8 cellular contexts compared by ENCODE assay signal in genomic region chr11:62880231-62880802, GRCh38. TPM values are rescaled to one million over a fixed set of nuclear protein-coding genes. Genes with fewer than 3 reads are reported as not detected.
DNase-seq lines count a peak whose midpoint lies in the region; ATAC-seq and TF ChIP-seq lines count a peak whose summit lies in the region.

No MANE protein-coding gene starts in this region.

- intact Hi-C loops in activated CD8-positive, alpha-beta T cell treated with anti-CD3 and anti-CD28 coated beads for 36 hours (cut with micrococcal nuclease) = loop anchor here (5.0 kb wide), 1 partner anchor 93 kb away; the partner anchor contains the start of gene TMEM179B

- POLR2A ChIA-PET in CD8-positive, alpha-beta memory T cell (lab: Charles Lee) = interaction anchor here (1.0 to 3.4 kb wide), 13 partner anchors 23 to 324 kb away, joined by 3 to 54 read pairs (median 9); partner anchors contain the start of genes C11orf98, CSKMT, HNRNPUL2 and TMEM179B
- POLR2A ChIA-PET in activated CD8-positive, alpha-beta T cell treated with anti-CD3 and anti-CD28 coated beads for 36 hours (lab: Charles Lee) = interaction anchor here (0.6 to 15.6 kb wide), 34 partner anchors 8 to 336 kb away, joined by 3 to 495 read pairs (median 6); partner anchors contain the start of genes GNG3, HNRNPUL2, LBHD1 and NXF1

- H3K27me3 Mint-ChIP-seq in CD8-positive, alpha-beta memory T cell = no peaks in the 10 kb centered on the region
- H3K27me3 Mint-ChIP-seq in activated CD8-positive, alpha-beta T cell treated with anti-CD3 and anti-CD28 coated beads for 36 hours = no peaks in the 10 kb centered on the region
- H3K27me3 Mint-ChIP-seq in osteocyte (ENCODE audit: unreplicated experiment) = no peaks in the 10 kb centered on the region

- H3K9me3 ChIP-seq in CD8-positive, alpha-beta memory T cell (ENCODE audit: low read length) = no peaks in the 10 kb centered on the region
- no peaks in the 10 kb centered on the region for H3K9me3 ChIP-seq in HUES48 (ENCODE audit: control insufficient read depth, insufficient read depth, low read length)

- peaks cover 12 to 50% (median 18%) of the 10 kb centered on the region in 3 donors for H3K36me3 Mint-ChIP-seq in CD8-positive, alpha-beta memory T cell
- H3K36me3 Mint-ChIP-seq in activated CD8-positive, alpha-beta T cell treated with anti-CD3 and anti-CD28 coated beads for 36 hours (ENCODE audit: low read depth) = peaks cover 68% of the 10 kb centered on the region
- H3K36me3 Mint-ChIP-seq in osteocyte (ENCODE audit: unreplicated experiment) = peaks cover 31% of the 10 kb centered on the region

- DNase-seq in CD8-positive, alpha-beta memory T cell = peak in 1 of 5 donors; percentile 14
- DNase-seq in activated CD8-positive, alpha-beta T cell treated with anti-CD3 and anti-CD28 coated beads for 36 hours = peak; percentile 67
- DNase-seq in foreskin fibroblast = peak; percentile 89 to 93
- DNase-seq in osteocyte (ENCODE audit: extremely low spot score, unreplicated experiment) = no peak
- DNase-seq in midbrain (lab: John Stamatoyannopoulos, UW) = no peak
- no peak for DNase-seq in D341Med (ENCODE audit: low spot score)

- H3K36me3 ChIP-seq in CD8-positive, alpha-beta memory T cell (ENCODE audit: insufficient read depth, low read length) = peaks cover 32% of the 10 kb centered on the region
- peaks cover 77% of the 10 kb centered on the region for H3K36me3 ChIP-seq in HUES48 (ENCODE audit: control insufficient read depth, insufficient read depth, low read length)

- H3K4me1 ChIP-seq in CD8-positive, alpha-beta memory T cell (ENCODE audit: insufficient read depth, low read length) = peaks cover 39% of the 10 kb centered on the region
- peaks cover 22% of the 10 kb centered on the region for H3K4me1 ChIP-seq in HUES48 (ENCODE audit: control insufficient read depth, insufficient read depth, low read length)

- peak; percentile 6 for ATAC-seq in GM19397 (IDR thresholded peaks at IDR 0.05; ENCODE audit: unreplicated experiment)
- peak; percentile 25 for ATAC-seq in activated CD8-positive, alpha-beta T cell treated with anti-CD3 and anti-CD28 coated beads for 36 hours

- H3K4me3 ChIP-seq in CD8-positive, alpha-beta memory T cell (ENCODE audit: low read length) = peak overlapping the region; percentile 99
- H3K4me3 ChIP-seq in HUES48 (ENCODE audit: low read depth, low read length) (peak overlapping the region; percentile 75), foreskin fibroblast (ENCODE audit: low read depth in 1 of 2, low read length in 2 of 2) (peak overlapping the region; percentile 68 to 79)

- H3K4me1 Mint-ChIP-seq in CD8-positive, alpha-beta memory T cell = peaks cover 46 to 49% (median 49%) of the 10 kb centered on the region in 3 donors
- peaks cover 36% of the 10 kb centered on the region for H3K4me1 Mint-ChIP-seq in activated CD8-positive, alpha-beta T cell treated with anti-CD3 and anti-CD28 coated beads for 36 hours (ENCODE audit: low read depth)
- peaks cover 40% of the 10 kb centered on the region for H3K4me1 Mint-ChIP-seq in osteocyte (ENCODE audit: unreplicated experiment)

- H3K27ac ChIP-seq in CD8-positive, alpha-beta memory T cell (ENCODE audit: low read depth, low read length) = peak overlapping the region; percentile 99
- peak overlapping the region; percentile 99 for H3K27ac ChIP-seq in HUES48 (ENCODE audit: low read depth, low read length)

- H3K9me3 Mint-ChIP-seq in CD8-positive, alpha-beta memory T cell = no peaks in the 10 kb centered on the region
- H3K9me3 Mint-ChIP-seq in activated CD8-positive, alpha-beta T cell treated with anti-CD3 and anti-CD28 coated beads for 36 hours = no peaks in the 10 kb centered on the region
- H3K9me3 Mint-ChIP-seq in osteocyte (ENCODE audit: unreplicated experiment) = no peaks in the 10 kb centered on the region

- H3K9ac ChIP-seq in HUES48 (ENCODE audit: low read depth, low read length) = peak overlapping the region; percentile 13; the same call in 1 of the 2 replicates

- peak overlapping the region; percentile 99 to 100 (median 100) for H3K4me3 Mint-ChIP-seq in CD8-positive, alpha-beta memory T cell
- H3K4me3 Mint-ChIP-seq in activated CD8-positive, alpha-beta T cell treated with anti-CD3 and anti-CD28 coated beads for 36 hours = peak overlapping the region; percentile 99
- H3K4me3 Mint-ChIP-seq in osteocyte (ENCODE audit: unreplicated experiment) = peak overlapping the region; percentile 100

- no peaks in the 10 kb centered on the region for H3K27me3 ChIP-seq in CD8-positive, alpha-beta memory T cell (ENCODE audit: insufficient read depth, low read length, poor library complexity, severe bottlenecking)
- H3K27me3 ChIP-seq in HUES48 (ENCODE audit: control insufficient read depth, insufficient read depth, low read length) = no peaks in the 10 kb centered on the region

- CTCF ChIA-PET in CD8-positive, alpha-beta memory T cell (lab: Charles Lee) = interaction anchor here (1.0 to 4.2 kb wide), 15 partner anchors 18 to 455 kb away, joined by 3 to 32 read pairs (median 6); partner anchors contain the start of genes C11orf98, HNRNPUL2, NXF1 and POLR2G
- CTCF ChIA-PET in activated CD8-positive, alpha-beta T cell treated with anti-CD3 and anti-CD28 coated beads for 36 hours (lab: Charles Lee) = interaction anchor here (0.9 to 1.8 kb wide), 7 partner anchors 25 to 153 kb away, joined by 3 to 9 read pairs (median 4); partner anchors contain the start of gene HNRNPUL2

- TF ChIP-seq CTCF in activated CD8-positive, alpha-beta T cell treated with anti-CD3 and anti-CD28 coated beads for 36 hours (IDR thresholded peaks at IDR 0.05) = no peak
- TF ChIP-seq CTCF in foreskin fibroblast (IDR thresholded peaks at IDR 0.05; ENCODE audit: low read depth, low read length) (no peak), osteocyte (IDR thresholded peaks at IDR 0.05) (no peak)

- peak overlapping the region; percentile 96 to 100 (median 99) for H3K27ac Mint-ChIP-seq in CD8-positive, alpha-beta memory T cell
- peak overlapping the region; percentile 100 for H3K27ac Mint-ChIP-seq in activated CD8-positive, alpha-beta T cell treated with anti-CD3 and anti-CD28 coated beads for 36 hours
- H3K27ac Mint-ChIP-seq in osteocyte (ENCODE audit: unreplicated experiment) = peak overlapping the region; percentile 100

RNA-seq across cellular contexts. Expression of gene SLC3A2, which starts 0.4 kb away (rescaled TPM):
- total RNA-seq in CD8-positive, alpha-beta memory T cell = 100 to 1,000 TPM; 426 to 430 TPM
- 180 TPM for polyA plus RNA-seq in CD8-positive, alpha-beta memory T cell
- 100 to 1,000 TPM; 299 to 315 TPM for total RNA-seq in activated CD8-positive, alpha-beta T cell treated with anti-CD3 and anti-CD28 coated beads for 36 hours
- 326 and 362 TPM in 2 replicates for total RNA-seq in osteocyte

RNA-seq across cellular contexts. Expression of gene CHRM1, which starts 40.8 kb away (rescaled TPM):
- total RNA-seq in CD8-positive, alpha-beta memory T cell = not detected
- not detected for polyA plus RNA-seq in CD8-positive, alpha-beta memory T cell
- not detected for total RNA-seq in activated CD8-positive, alpha-beta T cell treated with anti-CD3 and anti-CD28 coated beads for 36 hours
- 0.27 and 0.31 TPM in 2 replicates for total RNA-seq in osteocyte

RNA-seq across cellular contexts. Expression of gene WDR74, which starts 40.9 kb away (rescaled TPM):
- 100 to 1,000 TPM; 124 to 131 TPM for total RNA-seq in CD8-positive, alpha-beta memory T cell
- polyA plus RNA-seq in CD8-positive, alpha-beta memory T cell = 42.4 TPM
- total RNA-seq in activated CD8-positive, alpha-beta T cell treated with anti-CD3 and anti-CD28 coated beads for 36 hours = 10 to 100 TPM; 96.5 to 99.3 TPM
- 40.5 and 42.1 TPM in 2 replicates for total RNA-seq in osteocyte

RNA-seq across cellular contexts. Expression of gene TEX54, which starts 47.7 kb away (rescaled TPM):
- total RNA-seq in CD8-positive, alpha-beta memory T cell = under 1 TPM in 1 of 2 experiments, not detected in 1; 0.50 TPM
- polyA plus RNA-seq in CD8-positive, alpha-beta memory T cell = 0.66 TPM
- total RNA-seq in activated CD8-positive, alpha-beta T cell treated with anti-CD3 and anti-CD28 coated beads for 36 hours = not detected
- total RNA-seq in osteocyte = not detected in 2 replicates

RNA-seq across cellular contexts. Expression of gene STX5, which starts 48.5 kb away (rescaled TPM):
- total RNA-seq in CD8-positive, alpha-beta memory T cell = 10 to 100 TPM; 34.7 to 35.3 TPM
- 37.2 TPM for polyA plus RNA-seq in CD8-positive, alpha-beta memory T cell
- total RNA-seq in activated CD8-positive, alpha-beta T cell treated with anti-CD3 and anti-CD28 coated beads for 36 hours = 10 to 100 TPM; 22.0 to 22.8 TPM
- total RNA-seq in osteocyte = 65.3 and 71.0 TPM in 2 replicates

Comparison
In these comparisons a context has a peak if more than half of its experiments do, and no peak if none do; other contexts are left out.
1. DNase-seq: peak in activated CD8-positive, alpha-beta T cell treated with anti-CD3 and anti-CD28 coated beads for 36 hours (single experiment) and foreskin fibroblast (2 of 2); none in osteocyte (single experiment), midbrain (single experiment) and D341Med (single experiment).
2. Peak in every context shown above with its lines, with median percentiles within 50 percentile points of each other: H3K4me3 ChIP-seq, H3K27ac Mint-ChIP-seq and H3K4me3 Mint-ChIP-seq.